Comparison of ENCODE assay signal across 8 cellular contexts in the genomic region with DNA sequence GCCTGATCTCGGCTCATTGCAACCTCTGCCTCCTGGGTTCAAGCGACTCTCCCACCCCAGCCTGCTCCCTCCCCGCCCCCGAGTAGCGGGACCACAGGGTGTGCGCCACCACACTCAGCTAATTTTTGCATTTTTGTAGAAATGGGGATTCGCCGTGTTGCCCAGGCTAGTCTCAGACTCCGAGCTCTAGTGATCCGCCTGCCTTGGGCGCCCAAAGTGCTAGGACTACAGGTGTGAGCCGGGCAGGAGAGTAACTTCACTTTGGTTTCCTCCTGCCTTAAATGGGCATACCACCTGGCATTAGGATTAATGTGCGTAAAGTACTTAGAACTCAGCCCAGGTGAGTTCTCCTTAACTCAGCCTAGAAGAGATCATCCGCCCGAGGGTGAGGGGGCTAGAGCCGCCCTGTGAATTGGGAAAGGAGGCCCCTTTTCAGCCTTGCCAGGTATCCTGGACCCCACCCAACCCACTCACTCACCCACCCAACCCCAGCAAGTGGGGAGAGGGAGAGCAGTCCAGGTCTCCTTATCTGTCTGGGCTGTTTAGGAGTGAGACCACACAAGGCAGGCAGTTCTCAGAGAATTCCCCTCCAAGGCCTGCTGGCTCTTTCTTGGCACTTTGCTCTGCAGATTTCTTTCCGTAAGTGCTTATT. TPM values are rescaled to one million over a fixed set of nuclear protein-coding genes. Genes with fewer than 3 reads are reported as not detected.
DNase-seq lines count a peak whose midpoint lies in the region; ATAC-seq and TF ChIP-seq lines count a peak whose summit lies in the region.

No MANE protein-coding gene starts in this region.

- H3K27me3 ChIP-seq in CD4-positive, alpha-beta T cell (ENCODE audit: control insufficient read depth, insufficient read depth, low read length) = no peaks in the 10 kb centered on the region
- H3K27me3 ChIP-seq in osteoblast (ENCODE audit: insufficient read depth, low read length) (no peaks in the 10 kb centered on the region), mesendoderm (ENCODE audit: insufficient read depth, low read length, poor library complexity) (no peaks in the 10 kb centered on the region)

- H3K79me1 ChIP-seq in mesendoderm (ENCODE audit: low read length) = no peaks in the 10 kb centered on the region

- H3K4me1 Mint-ChIP-seq in CD4-positive, alpha-beta T cell (ENCODE audit: low read depth) = peaks cover 53% of the 10 kb centered on the region
- peaks cover 61% of the 10 kb centered on the region for H3K4me1 Mint-ChIP-seq in dendritic cell treated with granulocyte-macrophage colony-stimulating factor and Interleukin-4, amounts not matched to agents 40 ng/mL and 50 ng/mL, for 4 days (ENCODE audit: low read depth)

- WGBS in mesendoderm (ENCODE audit: extremely low coverage, insufficient coverage, low lambda C conversion rate) = no CpG with 5 or more reads among the region's 17 CpGs

- H4K8ac ChIP-seq in mesendoderm (ENCODE audit: low read depth, low read length) = no peak overlapping the region

- no peak for TF ChIP-seq CTCF in CD4-positive, alpha-beta T cell (IDR thresholded peaks at IDR 0.05)
- no peak for TF ChIP-seq CTCF in osteoblast (IDR thresholded peaks at IDR 0.05; ENCODE audit: extremely low read depth, low read depth, low read length)

- POLR2A ChIA-PET in CD4-positive, alpha-beta T cell (lab: Charles Lee) = interaction anchor here (0.6 to 9.4 kb wide), 5 partner anchors 6 to 186 kb away, joined by 3 to 144 read pairs (median 61); a partner anchor contains a TSS

- H3K36me3 Mint-ChIP-seq in CD4-positive, alpha-beta T cell (ENCODE audit: low read depth) = peaks cover 59% of the 10 kb centered on the region
- peaks cover 52% of the 10 kb centered on the region for H3K36me3 Mint-ChIP-seq in dendritic cell treated with granulocyte-macrophage colony-stimulating factor and Interleukin-4, amounts not matched to agents 40 ng/mL and 50 ng/mL, for 4 days (ENCODE audit: low read depth)

- no peak overlapping the region for H3K9ac ChIP-seq in mesendoderm (ENCODE audit: low read length)

- no peak overlapping the region for H3K23ac ChIP-seq in mesendoderm (ENCODE audit: low read length)

- H2AK5ac ChIP-seq in mesendoderm (ENCODE audit: low read length) = no peak overlapping the region

- no peak overlapping the region for H3K4me2 ChIP-seq in osteoblast (ENCODE audit: insufficient read depth, low read length)
- H3K4me2 ChIP-seq in mesendoderm (ENCODE audit: low read length) = no peak overlapping the region

- no peak overlapping the region for H3K4ac ChIP-seq in mesendoderm (ENCODE audit: low read depth, low read length)

- intact Hi-C loops in CD4-positive, alpha-beta T cell (cut with DNase I, micrococcal nuclease) = no loop called here
- intact Hi-C loops in dendritic cell treated with granulocyte-macrophage colony-stimulating factor and Interleukin-4, amounts not matched to agents 40 ng/mL and 50 ng/mL, for 4 days (cut with micrococcal nuclease) = no loop called here

- ATAC-seq in CD4-positive, alpha-beta T cell (ENCODE audit: poor library complexity) = no peak
- no peak for ATAC-seq in HG03108 (IDR thresholded peaks at IDR 0.05; ENCODE audit: unreplicated experiment)
- no peak for ATAC-seq in HG02642 (IDR thresholded peaks at IDR 0.05; ENCODE audit: poor library complexity, unreplicated experiment)
- ATAC-seq in GM19467 (IDR thresholded peaks at IDR 0.05; ENCODE audit: unreplicated experiment) = no peak

- H2BK15ac ChIP-seq in mesendoderm (replicated peaks; ENCODE audit: low read depth) = no peak overlapping the region

- H3K56ac ChIP-seq in mesendoderm (ENCODE audit: low read length) = no peak overlapping the region

- peak overlapping the region; percentile 90 for H3K4me3 Mint-ChIP-seq in CD4-positive, alpha-beta T cell
- H3K4me3 Mint-ChIP-seq in dendritic cell treated with granulocyte-macrophage colony-stimulating factor and Interleukin-4, amounts not matched to agents 40 ng/mL and 50 ng/mL, for 4 days = peak overlapping the region; percentile 99

- H4K20me1 ChIP-seq in osteoblast (ENCODE audit: insufficient read depth, low read length) = peaks cover 24% of the 10 kb centered on the region

- H3K79me2 ChIP-seq in osteoblast (ENCODE audit: insufficient read depth, low read length) (peaks cover 26% of the 10 kb centered on the region), mesendoderm (ENCODE audit: control insufficient read depth, insufficient read depth, low read length) (peaks cover 21% of the 10 kb centered on the region)

- peak overlapping the region; percentile 100 for H3K27ac ChIP-seq in CD4-positive, alpha-beta T cell (ENCODE audit: low read depth, low read length)
- H3K27ac ChIP-seq in osteoblast (ENCODE audit: low read depth, low read length) (peak overlapping the region; percentile 81), mesendoderm (ENCODE audit: low read depth, low read length) (no peak overlapping the region)

- no peak overlapping the region for H3K18ac ChIP-seq in mesendoderm (ENCODE audit: low read length)

- peak overlapping the region; percentile 98 for H3K27ac Mint-ChIP-seq in CD4-positive, alpha-beta T cell
- peak overlapping the region; percentile 98 for H3K27ac Mint-ChIP-seq in dendritic cell treated with granulocyte-macrophage colony-stimulating factor and Interleukin-4, amounts not matched to agents 40 ng/mL and 50 ng/mL, for 4 days

- no peak overlapping the region for H2AFZ ChIP-seq in osteoblast (ENCODE audit: low read length)

- H2BK120ac ChIP-seq in mesendoderm (ENCODE audit: low read depth, low read length) = no peak overlapping the region

- CTCF ChIA-PET in CD4-positive, alpha-beta T cell (lab: Charles Lee) = no interaction called here

- H3K27me3 Mint-ChIP-seq in CD4-positive, alpha-beta T cell = peaks cover 7% of the 10 kb centered on the region
- H3K27me3 Mint-ChIP-seq in dendritic cell treated with granulocyte-macrophage colony-stimulating factor and Interleukin-4, amounts not matched to agents 40 ng/mL and 50 ng/mL, for 4 days = no peaks in the 10 kb centered on the region

- H3K9me3 Mint-ChIP-seq in CD4-positive, alpha-beta T cell = no peaks in the 10 kb centered on the region
- H3K9me3 Mint-ChIP-seq in dendritic cell treated with granulocyte-macrophage colony-stimulating factor and Interleukin-4, amounts not matched to agents 40 ng/mL and 50 ng/mL, for 4 days = no peaks in the 10 kb centered on the region

- H3K36me3 ChIP-seq in osteoblast (ENCODE audit: insufficient read depth, low read length) (peaks cover 13% of the 10 kb centered on the region), mesendoderm (ENCODE audit: control insufficient read depth, insufficient read depth, low read length) (no peaks in the 10 kb centered on the region)

- H4K5ac ChIP-seq in mesendoderm (ENCODE audit: low read length) = no peak overlapping the region

- no peak overlapping the region for H3K4me3 ChIP-seq in osteoblast (ENCODE audit: insufficient read depth, low read length)
- no peak overlapping the region for H3K4me3 ChIP-seq in mesendoderm (ENCODE audit: low read length)

- peak in 1 of 10 experiments; percentile 37 for DNase-seq in CD4-positive, alpha-beta T cell
- DNase-seq in NAMALWA (ENCODE audit: low spot score) (peak; percentile 37), osteoblast (ENCODE audit: insufficient read length, low spot score, missing footprints) (peak; percentile 72), mesendoderm (no peak)

- no peak overlapping the region for H2BK5ac ChIP-seq in mesendoderm (ENCODE audit: low read length)

- H3K4me1 ChIP-seq in osteoblast (ENCODE audit: insufficient read depth, low read length) (peaks cover 36% of the 10 kb centered on the region), mesendoderm (ENCODE audit: control insufficient read depth, low read depth, low read length) (peaks cover 15% of the 10 kb centered on the region)

- H3K9me3 ChIP-seq in CD4-positive, alpha-beta T cell (ENCODE audit: control insufficient read depth, low read length) = no peaks in the 10 kb centered on the region
- H3K9me3 ChIP-seq in osteoblast (ENCODE audit: low read depth, low read length) = no peaks in the 10 kb centered on the region

RNA-seq across cellular contexts. Expression of a gene that starts 1.3 kb away (rescaled TPM):
- 1,000 to 10,000 TPM; 1,278 to 1,362 TPM for total RNA-seq in CD4-positive, alpha-beta T cell
- 6.2 and 6.5 TPM in 2 replicates for total RNA-seq in osteoblast
- polyA plus RNA-seq in mesendoderm (2013, experiment 1 of 2) = 13.9 TPM
- 13.7 TPM for polyA plus RNA-seq in mesendoderm (2013, experiment 2 of 2)

RNA-seq across cellular contexts. Expression of a gene that starts 7.1 kb away (rescaled TPM):
- 10 to 100 TPM; 80.6 to 81.4 TPM for total RNA-seq in CD4-positive, alpha-beta T cell
- total RNA-seq in osteoblast = 21.4 and 21.5 TPM in 2 replicates
- 52.8 TPM for polyA plus RNA-seq in mesendoderm (2013, experiment 1 of 2)
- 49.8 TPM for polyA plus RNA-seq in mesendoderm (2013, experiment 2 of 2)

RNA-seq across cellular contexts. Expression of a gene that starts 14.2 kb away (rescaled TPM):
- total RNA-seq in CD4-positive, alpha-beta T cell = 10 to 100 TPM; 45.0 to 46.1 TPM
- total RNA-seq in osteoblast = 19.9 and 23.0 TPM in 2 replicates
- polyA plus RNA-seq in mesendoderm (2013, experiment 1 of 2) = 29.0 TPM
- 27.7 TPM for polyA plus RNA-seq in mesendoderm (2013, experiment 2 of 2)

RNA-seq across cellular contexts. Expression of a gene that starts 14.5 kb away (rescaled TPM):
- 100 to 1,000 TPM in 1 of 2 experiments, 10 to 100 TPM in 1; 99.6 to 101 TPM for total RNA-seq in CD4-positive, alpha-beta T cell
- 29.3 and 29.8 TPM in 2 replicates for total RNA-seq in osteoblast
- 36.9 TPM for polyA plus RNA-seq in mesendoderm (2013, experiment 1 of 2)
- 36.2 TPM for polyA plus RNA-seq in mesendoderm (2013, experiment 2 of 2)

RNA-seq across cellular contexts. Expression of a gene that starts 30.4 kb away (rescaled TPM):
- 1,000 to 10,000 TPM; 4,625 to 4,839 TPM for total RNA-seq in CD4-positive, alpha-beta T cell
- total RNA-seq in osteoblast = 44.9 and 56.0 TPM in 2 replicates
- polyA plus RNA-seq in mesendoderm (2013, experiment 1 of 2) = 4,239 TPM
- polyA plus RNA-seq in mesendoderm (2013, experiment 2 of 2) = 4,455 TPM

Comparison
In these comparisons a context has a peak if more than half of its experiments do, and no peak if none do; other contexts are left out.
1. RNA of a gene that starts 1.3 kb away (total RNA-seq): 1,278 to 1,362 TPM in CD4-positive, alpha-beta T cell; 6.2 to 6.5 TPM in osteoblast; every median in the first group is over 100 times any median in the second.